14 cellular contexts compared by ENCODE assay signal in genomic region chr11:15673408-15673811, GRCh38.
A peak's percentile ranks its signal among the peaks of the same experiment; 100 is the strongest.
DNase-seq lines count a peak whose midpoint lies in the region; ATAC-seq and TF ChIP-seq lines count a peak whose summit lies in the region.
"Had no signal": no experiment of that assay in that cellular context is flagged by ENCODE, and none has a peak within 500 bp of the region (broad histone marks: within the 10 kb centered on the region; RNA-seq: fewer than 3 reads in every experiment).

No MANE protein-coding gene starts in this region.

- TF ChIP-seq EP300 in tibial nerve (IDR thresholded peaks at IDR 0.05) = no peak

- in situ Hi-C loops in ACHN (cut with HindIII; ENCODE audit: low pct_ligation_motif_present, low pct_unique_long_range_greater_than_20kb, low sequenced_read_pairs) = no loop called here

- TF ChIP-seq POLR2A in tibial nerve (IDR thresholded peaks at IDR 0.05) = no peak

- no peak for TF ChIP-seq CTCF in psoas muscle (IDR thresholded peaks at IDR 0.05)
- TF ChIP-seq CTCF in tibial nerve (IDR thresholded peaks at IDR 0.05) = no peak

- H3K36me3 ChIP-seq in psoas muscle (ENCODE audit: insufficient read depth in 1 of 2, low read depth in 1 of 2) (no peaks in the 10 kb centered on the region), tibial nerve (no peaks in the 10 kb centered on the region)
- H3K36me3 ChIP-seq: sigmoid colon had no signal

- H3K4me3 ChIP-seq in psoas muscle = no peak overlapping the region
- H3K4me3 ChIP-seq in tibial nerve = no peak overlapping the region
- H3K4me3 ChIP-seq: sigmoid colon had no signal

- H3K27me3 ChIP-seq in psoas muscle (ENCODE audit: insufficient read depth in 3 of 3, low read length in 2 of 3) (no peaks in the 10 kb centered on the region), tibial nerve (no peaks in the 10 kb centered on the region)
- H3K27me3 ChIP-seq: sigmoid colon had no signal

- intact Hi-C loops in psoas muscle (cut with DNase I) = no loop called here

- peak in 3 of 4 donors; percentile 23 to 57 (median 26) for ATAC-seq in psoas muscle

- no peak overlapping the region for H3K27ac ChIP-seq in psoas muscle
- H3K27ac ChIP-seq in tibial nerve = no peak overlapping the region
- H3K27ac ChIP-seq: sigmoid colon had no signal

- H3K9me3 ChIP-seq in psoas muscle = peaks cover 17% of the 10 kb centered on the region
- peaks cover 0 to 35% (median 8%) of the 10 kb centered on the region in 4 donors for H3K9me3 ChIP-seq in tibial nerve

- H3K4me1 ChIP-seq in psoas muscle (peaks cover 5% of the 10 kb centered on the region), tibial nerve (no peaks in the 10 kb centered on the region)
- H3K4me1 ChIP-seq: sigmoid colon had no signal

- DNase-seq in NCI-H2171 treated with DMSO at 0.1 percent for 48 hours (lab: John Stamatoyannopoulos, UW) (peak; percentile 22), NCI-H2171 (lab: John Stamatoyannopoulos, UW) (no peak), NCI-H187 (lab: John Stamatoyannopoulos, UW) (peak; percentile 63 to 65), cerebellar cortex (ENCODE audit: low spot score) (peak; percentile 73), psoas muscle (no peak), ACHN (no peak), tibial nerve (ENCODE audit: low spot score in 2 of 2) (no peak)
- DNase-seq in activated effector memory CD4-positive, alpha-beta T cell treated with anti-CD3 and anti-CD28 coated beads, Interleukin-2, amount 50 U/mL, for 16 hours = no peak
- DNase-seq: activated CD4-positive, alpha-beta T cell treated with anti-CD3 and anti-CD28 coated beads, Interleukin-2, amount 50 U/mL, for 4 hours; anterior cingulate cortex; H7; NCI-H774; sigmoid colon; stimulated activated naive CD4-positive, alpha-beta T cell had no signal

Comparison
In these comparisons a context has a peak if more than half of its experiments do, and no peak if none do; other contexts are left out.
1. DNase-seq: peak in NCI-H2171 treated with DMSO at 0.1 percent for 48 hours (single experiment), NCI-H187 (2 of 2) and cerebellar cortex (single experiment); none in NCI-H2171 (single experiment), psoas muscle (0 of 2), ACHN (single experiment), activated effector memory CD4-positive, alpha-beta T cell treated with anti-CD3 and anti-CD28 coated beads, Interleukin-2, amount 50 U/mL, for 16 hours (single experiment) and tibial nerve (0 of 2).